In the genomic region with DNA sequence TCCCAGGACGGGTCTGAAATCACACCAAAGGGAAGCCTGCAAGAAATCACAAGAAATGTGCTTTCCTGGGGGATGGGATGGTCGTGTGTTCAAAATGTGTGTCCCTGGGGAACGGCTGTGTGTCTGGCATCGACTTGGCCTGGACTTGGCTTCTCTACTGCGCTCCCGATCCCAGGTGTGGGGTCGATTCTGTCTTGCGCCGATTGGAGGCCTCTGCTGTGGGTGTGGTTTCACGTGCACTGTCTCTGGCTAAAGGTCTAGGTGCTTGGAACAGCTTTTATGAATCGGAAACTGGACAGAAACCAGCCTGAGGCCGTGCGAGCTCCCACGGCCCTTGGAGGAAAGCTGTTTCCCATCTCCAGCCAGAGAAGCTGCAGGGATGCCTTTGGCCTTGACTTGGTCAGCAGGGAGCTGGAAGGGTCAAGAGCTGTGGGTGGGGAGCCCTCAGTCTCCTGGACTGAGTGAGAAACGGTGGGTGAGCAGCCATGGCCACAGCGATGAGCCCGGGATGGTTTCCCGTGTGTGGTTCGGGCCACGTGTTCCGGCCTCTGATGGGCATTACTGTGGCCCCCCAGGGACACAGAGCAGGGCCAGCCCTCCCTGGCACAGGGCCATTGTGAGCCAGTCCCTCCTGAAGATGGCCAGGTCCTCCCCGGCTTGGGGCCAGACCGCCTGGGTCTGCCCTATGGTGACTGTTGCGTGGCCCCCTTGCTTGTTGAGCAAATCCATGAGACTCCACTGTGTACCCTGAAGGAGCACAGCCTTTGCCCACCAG, we compare ENCODE assay signal across 16 cellular contexts.
"Had no signal": no experiment of that assay in that cellular context is flagged by ENCODE, and none has a peak within 500 bp of the region (broad histone marks: within the 10 kb centered on the region; RNA-seq: fewer than 3 reads in every experiment).

No MANE protein-coding gene starts in this region.

- H3K27me3 ChIP-seq: pancreas, thyroid gland, vagina had no signal

- H3K36me3 ChIP-seq: esophagus squamous epithelium, pancreas, thyroid gland, vagina had no signal

- H3K36me3 Mint-ChIP-seq: activated naive CD4-positive, alpha-beta T cell treated with anti-CD3 and anti-CD28 coated beads, Interleukin-2, amount 50 U/mL, for 72 hours had no signal

- ATAC-seq: activated naive CD4-positive, alpha-beta T cell treated with anti-CD3 and anti-CD28 coated beads, Interleukin-2, amount 50 U/mL, for 72 hours; activated T-cell treated with anti-CD3 and anti-CD28 coated beads, Interleukin-2, amount 50 U/mL, for 4 hours; pancreas had no signal

- H3K27me3 Mint-ChIP-seq: stimulated activated naive CD8-positive, alpha-beta T cell treated with anti-CD3 and anti-CD28 coated beads, Interleukin-15, Interleukin-2, amounts not matched to agents 100 ng/mL and 50 ng/mL, for 24 hours had no signal

- H3K9me3 ChIP-seq: esophagus squamous epithelium, heart left ventricle, pancreas, thyroid gland, vagina had no signal

- DNase-seq: activated CD4-positive, alpha-beta T cell treated with anti-CD3 and anti-CD28 coated beads, Interleukin-2, amount 50 U/mL, for 48 hours; activated CD4-positive, CD25-positive, alpha-beta regulatory T cell treated with anti-CD3 and anti-CD28 coated beads, Interleukin-2, amount 50 U/mL, for 72 hours; activated effector memory CD4-positive, alpha-beta T cell treated with anti-CD3 and anti-CD28 coated beads, Interleukin-2, amount 50 U/mL, for 16 hours; activated T-cell treated with anti-CD3 and anti-CD28 coated beads, Interleukin-2, amount 50 U/mL, for 4 hours; amniotic stem cell; esophagus squamous epithelium; foreskin fibroblast; heart left ventricle; pancreas; stimulated activated CD4-positive, alpha-beta T cell treated with anti-CD3 and anti-CD28 coated beads, Interleukin-15, amount 100 ng/mL, for 24 hours; stimulated activated CD4-positive, alpha-beta T cell treated with anti-CD3 and anti-CD28 coated beads, Interleukin-4, amount 100 ng/mL, for 24 hours; T-helper 2 cell; thyroid gland had no signal

- H3K4me3 Mint-ChIP-seq: activated T-cell treated with anti-CD3 and anti-CD28 coated beads, Interleukin-2, amount 50 U/mL, for 4 hours; stimulated activated naive CD8-positive, alpha-beta T cell treated with anti-CD3 and anti-CD28 coated beads, Interleukin-15, Interleukin-2, amounts not matched to agents 100 ng/mL and 50 ng/mL, for 24 hours had no signal

- H3K4me3 ChIP-seq: esophagus squamous epithelium, heart left ventricle, pancreas, thyroid gland, vagina had no signal

- H3K9me3 Mint-ChIP-seq: activated naive CD4-positive, alpha-beta T cell treated with anti-CD3 and anti-CD28 coated beads, Interleukin-2, amount 50 U/mL, for 72 hours; activated T-cell treated with anti-CD3 and anti-CD28 coated beads, Interleukin-2, amount 50 U/mL, for 4 hours; stimulated activated naive CD8-positive, alpha-beta T cell treated with anti-CD3 and anti-CD28 coated beads, Interleukin-15, Interleukin-2, amounts not matched to agents 100 ng/mL and 50 ng/mL, for 24 hours had no signal

- H3K27ac ChIP-seq: esophagus squamous epithelium, pancreas, thyroid gland, vagina had no signal

- H3K27ac Mint-ChIP-seq: activated naive CD4-positive, alpha-beta T cell treated with anti-CD3 and anti-CD28 coated beads, Interleukin-2, amount 50 U/mL, for 72 hours; stimulated activated naive CD8-positive, alpha-beta T cell treated with anti-CD3 and anti-CD28 coated beads, Interleukin-15, Interleukin-2, amounts not matched to agents 100 ng/mL and 50 ng/mL, for 24 hours had no signal
